ENCODE assay signal across 24 cellular contexts in the genomic region with DNA sequence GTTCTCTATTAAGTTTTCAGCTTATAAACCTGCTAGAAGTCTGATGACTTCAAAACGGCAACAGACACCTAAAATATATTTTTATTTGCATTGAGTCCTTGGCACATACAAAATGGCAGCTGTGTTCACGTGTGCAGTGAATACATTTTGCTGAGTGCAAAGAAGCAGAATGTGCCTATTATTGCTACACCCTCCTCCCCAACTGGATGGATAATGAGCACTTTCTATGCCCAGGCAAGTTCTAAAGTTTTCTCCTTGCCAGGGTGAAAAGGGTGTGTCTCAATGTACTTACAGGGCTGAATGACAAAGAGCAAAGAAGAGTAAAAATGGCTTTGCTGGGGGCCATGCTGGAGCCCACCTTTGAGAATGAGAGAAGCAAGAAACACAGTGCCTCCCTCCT.
"Had no signal": no experiment of that assay in that cellular context is flagged by ENCODE, and none has a peak within 500 bp of the region (broad histone marks: within the 10 kb centered on the region; RNA-seq: fewer than 3 reads in every experiment).

No MANE protein-coding gene starts in this region.

- H3K9me3 ChIP-seq: MG63, SJSA1 had no signal

- H3K27me3 ChIP-seq: MG63 had no signal

- ATAC-seq: HepG2 had no signal

- FAIRE-seq: HepG2, RCC 7860 had no signal

- H3K36me3 ChIP-seq: MG63, SJSA1 had no signal

- H3K4me3 ChIP-seq: MG63, SJSA1, SK-N-MC had no signal

- H3K27ac ChIP-seq: SJSA1, SK-N-MC had no signal

- DNase-seq: IMR-90, Karpas-422, KG1, MG63, NCI-H1092, NCI-H1105 treated with DMSO at 0.1 percent for 48 hours, NCI-H1417 treated with DMSO at 0.1 percent for 48 hours, NCI-H146, NCI-H1694 treated with DMSO at 0.1 percent for 48 hours, NCI-H1930, NCI-H2081, NCI-H2107, NCI-H2227 treated with DMSO at 0.1 percent for 48 hours, NCI-H510A, NCI-H524 treated with DMSO at 0.1 percent for 48 hours, NCI-H69, NCI-H774, Right ventricle myocardium superior, RPMI8226, SIG-M5 had no signal
